Comparison of ENCODE assay signal across 14 cellular contexts in genomic region chr6:11900662-11901598, GRCh38.
DNase-seq lines count a peak whose midpoint lies in the region; ATAC-seq and TF ChIP-seq lines count a peak whose summit lies in the region.
"Had no signal": no experiment of that assay in that cellular context is flagged by ENCODE, and none has a peak within 500 bp of the region (broad histone marks: within the 10 kb centered on the region; RNA-seq: fewer than 3 reads in every experiment).

No MANE protein-coding gene starts in this region.

- CTCF ChIA-PET in activated CD4-positive, alpha-beta T cell treated with anti-CD3 and anti-CD28 coated beads for 36 hours (lab: Charles Lee) = no interaction called here
- CTCF ChIA-PET in RWPE1 (lab: Yijun Ruan, JAX) = no interaction called here

- POLR2A ChIA-PET in activated CD4-positive, alpha-beta T cell treated with anti-CD3 and anti-CD28 coated beads for 36 hours (lab: Charles Lee) = no interaction called here
- POLR2A ChIA-PET in RWPE1 (lab: Yijun Ruan, JAX; ENCODE audit: low non-redundant PET) = no interaction called here

- no peaks in the 10 kb centered on the region for H3K9me3 Mint-ChIP-seq in activated CD4-positive, alpha-beta T cell treated with anti-CD3 and anti-CD28 coated beads for 36 hours (ENCODE audit: low read depth)

- no peaks in the 10 kb centered on the region for H3K27me3 ChIP-seq in mesendoderm (ENCODE audit: insufficient read depth, low read length, poor library complexity)
- H3K27me3 ChIP-seq: heart left ventricle had no signal

- no CpG with 5 or more reads among the region's 14 CpGs for WGBS in mesendoderm (ENCODE audit: extremely low coverage, insufficient coverage, low lambda C conversion rate)

- no peaks in the 10 kb centered on the region for H3K79me1 ChIP-seq in mesendoderm (ENCODE audit: low read length)

- H3K4me3 Mint-ChIP-seq in activated CD4-positive, alpha-beta T cell treated with anti-CD3 and anti-CD28 coated beads for 36 hours = peak overlapping the region; percentile 20

- no peak overlapping the region for H4K5ac ChIP-seq in mesendoderm (ENCODE audit: low read length)

- H2AK5ac ChIP-seq in mesendoderm (ENCODE audit: low read length) = no peak overlapping the region

- H4K8ac ChIP-seq in mesendoderm (ENCODE audit: low read depth, low read length) = no peak overlapping the region

- no peak overlapping the region for H3K27ac ChIP-seq in mesendoderm (ENCODE audit: low read depth, low read length)
- no peak overlapping the region for H3K27ac ChIP-seq in RWPE1
- H3K27ac ChIP-seq: 22Rv1, heart left ventricle, WERI-Rb-1 had no signal

- H2BK5ac ChIP-seq in mesendoderm (ENCODE audit: low read length) = no peak overlapping the region

- peak overlapping the region; percentile 74 for H3K56ac ChIP-seq in mesendoderm (ENCODE audit: low read length)

- no peak overlapping the region for H2BK15ac ChIP-seq in mesendoderm (replicated peaks; ENCODE audit: low read depth)

- H3K27me3 Mint-ChIP-seq in activated CD4-positive, alpha-beta T cell treated with anti-CD3 and anti-CD28 coated beads for 36 hours = peaks cover 2% of the 10 kb centered on the region

- H3K18ac ChIP-seq in mesendoderm (ENCODE audit: low read length) = peak overlapping the region; percentile 90

- H3K9ac ChIP-seq in mesendoderm (ENCODE audit: low read length) = peak overlapping the region; percentile 36

- H3K4ac ChIP-seq in mesendoderm (ENCODE audit: low read depth, low read length) = no peak overlapping the region

- no peaks in the 10 kb centered on the region for H3K36me3 Mint-ChIP-seq in activated CD4-positive, alpha-beta T cell treated with anti-CD3 and anti-CD28 coated beads for 36 hours (ENCODE audit: low read depth)

- H3K23ac ChIP-seq in mesendoderm (ENCODE audit: low read length) = no peak overlapping the region

- H3K4me2 ChIP-seq in mesendoderm (ENCODE audit: low read length) = no peak overlapping the region

- DNase-seq in activated CD4-positive, alpha-beta T cell treated with anti-CD3 and anti-CD28 coated beads for 36 hours = no peak
- no peak for DNase-seq in activated CD4-positive, alpha-beta T cell treated with anti-CD3 and anti-CD28 coated beads, Interleukin-2, amount 50 U/mL, for 4 hours
- DNase-seq in Jurkat, Clone E6-1 (ENCODE audit: low read depth, low spot score) = peak; percentile 86
- DNase-seq in amniotic epithelial cell (ENCODE audit: low read depth) = peak; percentile 38
- peak; percentile 44 for DNase-seq in mesendoderm
- no peak for DNase-seq in RWPE1 (ENCODE audit: low spot score)
- DNase-seq: Caco-2, erythroblast, heart left ventricle, small intestine, WERI-Rb-1 had no signal

- TF ChIP-seq CTCF in RWPE1 (conservative IDR thresholded peaks at IDR 0.05; ENCODE audit: low read depth) = no peak

- no peaks in the 10 kb centered on the region for H3K36me3 ChIP-seq in mesendoderm (ENCODE audit: control insufficient read depth, insufficient read depth, low read length)
- H3K36me3 ChIP-seq: heart left ventricle, WERI-Rb-1 had no signal

- peak overlapping the region; percentile 55 for H3K27ac Mint-ChIP-seq in activated CD4-positive, alpha-beta T cell treated with anti-CD3 and anti-CD28 coated beads for 36 hours

- no peaks in the 10 kb centered on the region for H3K79me2 ChIP-seq in mesendoderm (ENCODE audit: control insufficient read depth, insufficient read depth, low read length)

- ATAC-seq in activated CD4-positive, alpha-beta T cell treated with anti-CD3 and anti-CD28 coated beads for 36 hours = peak; percentile 47
- ATAC-seq in GM19035 (IDR thresholded peaks at IDR 0.05; ENCODE audit: unreplicated experiment) (no peak), GM19324 (IDR thresholded peaks at IDR 0.05; ENCODE audit: low FRiP score, unreplicated experiment) (no peak)
- ATAC-seq: heart left ventricle had no signal

- peak overlapping the region; percentile 46 for H3K4me3 ChIP-seq in Jurkat, Clone E6-1 (ENCODE audit: low read length)
- H3K4me3 ChIP-seq in mesendoderm (ENCODE audit: low read length) = no peak overlapping the region
- H3K4me3 ChIP-seq: heart left ventricle had no signal

- intact Hi-C loops in activated CD4-positive, alpha-beta T cell treated with anti-CD3 and anti-CD28 coated beads for 36 hours (cut with DNase I, micrococcal nuclease) = no loop called here

- peaks cover 3% of the 10 kb centered on the region for H3K4me1 ChIP-seq in mesendoderm (ENCODE audit: control insufficient read depth, low read depth, low read length)
- H3K4me1 ChIP-seq: Caco-2, heart left ventricle had no signal

- peak overlapping the region; percentile 6 for H2BK120ac ChIP-seq in mesendoderm (ENCODE audit: low read depth, low read length)

- H3K4me1 Mint-ChIP-seq in activated CD4-positive, alpha-beta T cell treated with anti-CD3 and anti-CD28 coated beads for 36 hours = peaks cover 20% of the 10 kb centered on the region

Comparison
In these comparisons a context has a peak if more than half of its experiments do, and no peak if none do; other contexts are left out.
1. DNase-seq: peak in Jurkat, Clone E6-1 (single experiment), amniotic epithelial cell (single experiment) and mesendoderm (single experiment); none in activated CD4-positive, alpha-beta T cell treated with anti-CD3 and anti-CD28 coated beads for 36 hours (single experiment), activated CD4-positive, alpha-beta T cell treated with anti-CD3 and anti-CD28 coated beads, Interleukin-2, amount 50 U/mL, for 4 hours (0 of 2) and RWPE1 (single experiment).